In genomic region chr22:45072322-45072903, GRCh38 we compare ENCODE assay signal across 8 cellular contexts.
DNase-seq lines count a peak whose midpoint lies in the region; ATAC-seq lines count a peak whose summit lies in the region.

No MANE protein-coding gene starts in this region.

- peaks cover 9% of the 10 kb centered on the region for H3K4me1 Mint-ChIP-seq in activated CD4-positive, alpha-beta T cell treated with anti-CD3 and anti-CD28 coated beads, Interleukin-2, amount 10 ng/mL, durations not matched to agents 24 days and 14 days

- peak; percentile 78 for ATAC-seq in esophagus mucosa
- no peak for ATAC-seq in GM19023 (IDR thresholded peaks at IDR 0.05; ENCODE audit: unreplicated experiment)
- no peak for ATAC-seq in GM21367 (IDR thresholded peaks at IDR 0.05; ENCODE audit: unreplicated experiment)

- DNase-seq in activated CD4-positive, alpha-beta T cell treated with anti-CD3 and anti-CD28 coated beads, Interleukin-2, amount 50 U/mL, for 48 hours: peak; percentile 36 to 55
- no peak for DNase-seq in activated CD4-positive, alpha-beta T cell treated with anti-CD3 and anti-CD28 coated beads, Interleukin-2, amount 10 ng/mL, durations not matched to agents 24 days and 14 days
- peak; percentile 93 for DNase-seq in NCI-H69 (lab: John Stamatoyannopoulos, UW)
- DNase-seq in putamen (ENCODE audit: low spot score): peak; percentile 44
- DNase-seq in NCI-H146 treated with DMSO at 0.1 percent for 48 hours (lab: John Stamatoyannopoulos, UW; ENCODE audit: unreplicated experiment): no peak

- H3K36me3 Mint-ChIP-seq in activated CD4-positive, alpha-beta T cell treated with anti-CD3 and anti-CD28 coated beads, Interleukin-2, amount 10 ng/mL, durations not matched to agents 24 days and 14 days (ENCODE audit: low read depth): no peaks in the 10 kb centered on the region

- H3K27ac Mint-ChIP-seq in activated CD4-positive, alpha-beta T cell treated with anti-CD3 and anti-CD28 coated beads, Interleukin-2, amount 10 ng/mL, durations not matched to agents 24 days and 14 days: no peak overlapping the region

- intact Hi-C loops in activated CD4-positive, alpha-beta T cell treated with anti-CD3 and anti-CD28 coated beads, Interleukin-2, amount 10 ng/mL, durations not matched to agents 24 days and 14 days (cut with micrococcal nuclease): no loop called here

- H3K9me3 Mint-ChIP-seq in activated CD4-positive, alpha-beta T cell treated with anti-CD3 and anti-CD28 coated beads, Interleukin-2, amount 10 ng/mL, durations not matched to agents 24 days and 14 days: no peaks in the 10 kb centered on the region

- H3K27me3 Mint-ChIP-seq in activated CD4-positive, alpha-beta T cell treated with anti-CD3 and anti-CD28 coated beads, Interleukin-2, amount 10 ng/mL, durations not matched to agents 24 days and 14 days: peaks cover 21% of the 10 kb centered on the region

- no peak overlapping the region for H3K4me3 Mint-ChIP-seq in activated CD4-positive, alpha-beta T cell treated with anti-CD3 and anti-CD28 coated beads, Interleukin-2, amount 10 ng/mL, durations not matched to agents 24 days and 14 days

Comparison
In these comparisons a context has a peak if more than half of its experiments do, and no peak if none do; other contexts are left out.
1. DNase-seq: peak in activated CD4-positive, alpha-beta T cell treated with anti-CD3 and anti-CD28 coated beads, Interleukin-2, amount 50 U/mL, for 48 hours (2 of 2), NCI-H69 (single experiment) and putamen (single experiment); none in activated CD4-positive, alpha-beta T cell treated with anti-CD3 and anti-CD28 coated beads, Interleukin-2, amount 10 ng/mL, durations not matched to agents 24 days and 14 days (single experiment) and NCI-H146 treated with DMSO at 0.1 percent for 48 hours (single experiment).